ENCODE assay signal across 21 cellular contexts in the genomic region with DNA sequence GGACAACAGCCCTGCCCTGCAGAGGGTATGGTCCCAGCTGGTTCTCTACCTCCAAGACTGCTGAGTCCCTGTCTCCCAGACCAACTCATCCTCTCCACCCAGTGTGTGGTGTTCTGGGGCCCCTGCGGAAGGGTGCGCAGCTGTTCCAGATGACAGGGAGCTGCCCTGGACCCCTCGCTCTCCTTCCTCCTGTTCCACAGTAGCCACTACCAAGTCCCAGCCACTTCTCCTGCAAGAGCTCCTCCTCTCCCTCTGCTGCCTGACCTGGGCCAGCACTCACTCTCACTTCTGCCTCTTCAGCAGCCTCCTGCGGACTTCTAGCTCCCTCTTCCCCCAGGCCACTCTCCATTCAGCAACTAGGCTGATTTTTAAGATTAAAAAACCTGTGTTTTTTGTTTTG.
"Had no signal": no experiment of that assay in that cellular context is flagged by ENCODE, and none has a peak within 500 bp of the region (broad histone marks: within the 10 kb centered on the region; RNA-seq: fewer than 3 reads in every experiment).

No MANE protein-coding gene starts in this region.

- DNase-seq: activated CD4-positive, alpha-beta T cell treated with anti-CD3 and anti-CD28 coated beads, Interleukin-2, amount 50 U/mL, for 1 hour; activated effector memory CD4-positive, alpha-beta T cell treated with anti-CD3 and anti-CD28 coated beads, Interleukin-2, amount 50 U/mL, for 16 hours; activated T-cell treated with anti-CD3 and anti-CD28 coated beads, Interleukin-2, amount 50 U/mL, for 72 hours; adrenal gland; hippocampal formation; left colon; lower lobe of right lung; nephron progenitor cell; stimulated activated CD4-positive, alpha-beta T cell treated with anti-CD3 and anti-CD28 coated beads, Interleukin-2, amount 100 ng/mL, for 24 hours; stimulated activated naive CD8-positive, alpha-beta T cell treated with anti-CD3 and anti-CD28 coated beads, Interleukin-15, Interleukin-2, amounts not matched to agents 100 U/mL and 50 U/mL, for 24 hours; tibial artery had no signal

- H3K27ac Mint-ChIP-seq: activated naive CD4-positive, alpha-beta T cell treated with anti-CD3 and anti-CD28 coated beads, Interleukin-2, amount 50 U/mL, for 72 hours; activated T-cell treated with anti-CD3 and anti-CD28 coated beads, Interleukin-2, amount 50 U/mL, for 72 hours; mesothelial cell of epicardium; nephron progenitor cell had no signal

- FAIRE-seq: astrocyte, bronchial epithelial cell, islet of Langerhans, urothelium cell line had no signal

- H3K27me3 ChIP-seq: right atrium auricular region had no signal

- ATAC-seq: activated CD4-positive, CD25-positive, alpha-beta regulatory T cell treated with anti-CD3 and anti-CD28 coated beads, Interleukin-2, amount 50 U/mL, for 24 hours; activated naive CD4-positive, alpha-beta T cell treated with anti-CD3 and anti-CD28 coated beads, Interleukin-2, amount 50 U/mL, for 72 hours; activated T-cell treated with anti-CD3 and anti-CD28 coated beads, Interleukin-2, amount 50 U/mL, for 72 hours; left colon; stimulated activated naive CD8-positive, alpha-beta T cell treated with anti-CD3 and anti-CD28 coated beads, Interleukin-15, Interleukin-2, amounts not matched to agents 100 U/mL and 50 U/mL, for 24 hours had no signal

- H3K27ac ChIP-seq: adrenal gland, epithelial cell of prostate, lower lobe of right lung, prostate gland, right atrium auricular region, tibial artery had no signal

- H3K9me3 Mint-ChIP-seq: activated naive CD4-positive, alpha-beta T cell treated with anti-CD3 and anti-CD28 coated beads, Interleukin-2, amount 50 U/mL, for 72 hours; activated T-cell treated with anti-CD3 and anti-CD28 coated beads, Interleukin-2, amount 50 U/mL, for 72 hours had no signal

- H3K36me3 ChIP-seq: adrenal gland, lower lobe of right lung, prostate gland, right atrium auricular region, tibial artery had no signal

- H3K4me3 ChIP-seq: adrenal gland, lower lobe of right lung, prostate gland, right atrium auricular region, tibial artery had no signal

- H3K4me1 ChIP-seq: prostate gland had no signal

- H3K9me3 ChIP-seq: adrenal gland, lower lobe of right lung, prostate gland, right atrium auricular region, tibial artery had no signal

- H3K4me3 Mint-ChIP-seq: activated T-cell treated with anti-CD3 and anti-CD28 coated beads, Interleukin-2, amount 50 U/mL, for 72 hours; mesothelial cell of epicardium; nephron progenitor cell had no signal
